1 cellular context compared by ENCODE assay signal in the genomic region with DNA sequence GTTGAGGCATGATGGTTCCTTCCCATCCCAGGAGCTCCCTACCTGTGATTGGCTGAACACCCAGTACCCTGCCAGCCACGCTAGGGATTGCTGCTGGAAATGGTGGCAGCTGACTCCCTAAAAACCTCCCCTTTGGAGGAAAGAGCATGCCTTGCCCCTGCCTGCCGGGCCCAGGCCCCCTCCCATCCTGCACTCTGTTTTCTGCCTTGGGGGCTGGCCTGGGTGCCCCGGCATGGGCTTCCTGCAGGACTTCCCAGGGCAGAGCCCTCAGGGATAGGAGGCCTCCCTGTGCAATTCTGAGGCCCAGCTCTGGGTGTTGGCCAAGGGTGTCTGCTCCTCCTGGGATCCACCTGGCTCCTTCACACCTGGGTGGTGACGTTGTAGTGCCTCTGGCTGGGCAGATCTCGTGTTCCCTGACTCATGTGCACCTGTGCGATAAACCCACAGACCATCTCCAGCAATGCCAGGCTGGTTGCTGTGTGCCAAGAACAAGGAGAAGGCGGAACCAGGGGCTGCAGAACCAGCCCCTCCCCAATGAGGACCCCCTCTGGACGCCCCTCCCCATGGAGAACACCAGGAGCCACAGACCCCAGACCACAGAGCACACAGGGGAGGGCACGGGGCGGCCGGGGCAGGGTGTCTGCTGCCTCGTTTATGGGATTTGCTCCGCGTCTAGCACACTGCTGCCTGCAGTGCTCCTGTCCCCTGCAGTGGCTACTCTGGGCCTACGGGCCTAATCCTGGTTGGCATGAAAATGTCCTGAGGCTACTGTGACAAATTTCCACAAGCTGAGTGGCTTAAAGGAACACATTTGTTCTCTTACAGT.
TF ChIP-seq lines count a peak whose summit lies in the region.

No MANE protein-coding gene starts in this region.

TF ChIP-seq in GM12878, 131 proteins besides CTCF, POLR2A, EP300 and RAD21:
- TF ChIP-seq CBX5 (IDR thresholded peaks at IDR 0.05; ENCODE audit: low read depth): no peak
- no peak for TF ChIP-seq ZSCAN29 (IDR thresholded peaks at IDR 0.05)
- TF ChIP-seq CBFB (IDR thresholded peaks at IDR 0.05; ENCODE audit: low read depth): no peak
- no peak for TF ChIP-seq NFYA (IDR thresholded peaks at IDR 0.05; ENCODE audit: borderline replicate concordance, low read depth, low read length)
- TF ChIP-seq CEBPB (IDR thresholded peaks at IDR 0.05; ENCODE audit: borderline replicate concordance in 1 of 2, low read depth in 2 of 2, low read length in 2 of 2): no peak
- TF ChIP-seq, protein P1, sequence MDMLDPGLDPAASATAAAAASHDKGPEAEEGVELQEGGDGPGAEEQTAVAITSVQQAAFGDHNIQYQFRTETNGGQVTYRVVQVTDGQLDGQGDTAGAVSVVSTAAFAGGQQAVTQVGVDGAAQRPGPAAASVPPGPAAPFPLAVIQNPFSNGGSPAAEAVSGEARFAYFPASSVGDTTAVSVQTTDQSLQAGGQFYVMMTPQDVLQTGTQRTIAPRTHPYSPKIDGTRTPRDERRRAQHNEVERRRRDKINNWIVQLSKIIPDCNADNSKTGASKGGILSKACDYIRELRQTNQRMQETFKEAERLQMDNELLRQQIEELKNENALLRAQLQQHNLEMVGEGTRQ (IDR thresholded peaks at IDR 0.05; ENCODE audit: borderline replicate concordance, low read depth, low read length): no peak
- no peak for TF ChIP-seq SUPT20H (IDR thresholded peaks at IDR 0.05; ENCODE audit: borderline replicate concordance, control insufficient read depth, low read depth, low read length)
- no peak for TF ChIP-seq RFX5 (IDR thresholded peaks at IDR 0.05; ENCODE audit: low read depth, low read length)
TF ChIP-seq in GM12878: peak in this region for 0.
